1 cellular context compared by ENCODE assay signal in the genomic region with DNA sequence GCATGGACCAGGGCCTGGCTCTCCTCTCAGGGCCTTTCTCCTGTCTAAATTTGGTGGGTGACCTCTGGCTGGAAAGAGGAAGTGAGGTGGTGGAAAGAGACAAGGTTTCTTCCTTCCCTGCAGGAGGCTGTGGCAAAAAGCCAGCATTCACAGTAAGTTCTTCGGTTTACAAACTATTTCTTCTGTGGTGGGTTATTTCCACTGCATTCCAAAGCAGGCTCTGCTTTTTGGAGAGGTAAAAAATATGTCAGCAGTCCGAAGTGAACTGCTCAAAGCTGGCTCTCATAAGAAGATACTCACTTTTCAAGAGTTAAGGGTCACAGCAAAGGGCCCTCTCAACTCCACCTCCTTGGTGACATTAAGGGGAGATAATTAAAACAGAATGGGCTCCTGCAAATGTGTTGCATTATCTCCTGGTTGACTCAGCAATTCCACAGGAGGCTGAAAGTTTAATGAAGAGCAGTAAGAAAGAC.
TF ChIP-seq lines count a peak whose summit lies in the region.

No MANE protein-coding gene starts in this region.

TF ChIP-seq in GM23338, 12 proteins besides CTCF, POLR2A, EP300 and RAD21:
- TF ChIP-seq, protein P1, sequence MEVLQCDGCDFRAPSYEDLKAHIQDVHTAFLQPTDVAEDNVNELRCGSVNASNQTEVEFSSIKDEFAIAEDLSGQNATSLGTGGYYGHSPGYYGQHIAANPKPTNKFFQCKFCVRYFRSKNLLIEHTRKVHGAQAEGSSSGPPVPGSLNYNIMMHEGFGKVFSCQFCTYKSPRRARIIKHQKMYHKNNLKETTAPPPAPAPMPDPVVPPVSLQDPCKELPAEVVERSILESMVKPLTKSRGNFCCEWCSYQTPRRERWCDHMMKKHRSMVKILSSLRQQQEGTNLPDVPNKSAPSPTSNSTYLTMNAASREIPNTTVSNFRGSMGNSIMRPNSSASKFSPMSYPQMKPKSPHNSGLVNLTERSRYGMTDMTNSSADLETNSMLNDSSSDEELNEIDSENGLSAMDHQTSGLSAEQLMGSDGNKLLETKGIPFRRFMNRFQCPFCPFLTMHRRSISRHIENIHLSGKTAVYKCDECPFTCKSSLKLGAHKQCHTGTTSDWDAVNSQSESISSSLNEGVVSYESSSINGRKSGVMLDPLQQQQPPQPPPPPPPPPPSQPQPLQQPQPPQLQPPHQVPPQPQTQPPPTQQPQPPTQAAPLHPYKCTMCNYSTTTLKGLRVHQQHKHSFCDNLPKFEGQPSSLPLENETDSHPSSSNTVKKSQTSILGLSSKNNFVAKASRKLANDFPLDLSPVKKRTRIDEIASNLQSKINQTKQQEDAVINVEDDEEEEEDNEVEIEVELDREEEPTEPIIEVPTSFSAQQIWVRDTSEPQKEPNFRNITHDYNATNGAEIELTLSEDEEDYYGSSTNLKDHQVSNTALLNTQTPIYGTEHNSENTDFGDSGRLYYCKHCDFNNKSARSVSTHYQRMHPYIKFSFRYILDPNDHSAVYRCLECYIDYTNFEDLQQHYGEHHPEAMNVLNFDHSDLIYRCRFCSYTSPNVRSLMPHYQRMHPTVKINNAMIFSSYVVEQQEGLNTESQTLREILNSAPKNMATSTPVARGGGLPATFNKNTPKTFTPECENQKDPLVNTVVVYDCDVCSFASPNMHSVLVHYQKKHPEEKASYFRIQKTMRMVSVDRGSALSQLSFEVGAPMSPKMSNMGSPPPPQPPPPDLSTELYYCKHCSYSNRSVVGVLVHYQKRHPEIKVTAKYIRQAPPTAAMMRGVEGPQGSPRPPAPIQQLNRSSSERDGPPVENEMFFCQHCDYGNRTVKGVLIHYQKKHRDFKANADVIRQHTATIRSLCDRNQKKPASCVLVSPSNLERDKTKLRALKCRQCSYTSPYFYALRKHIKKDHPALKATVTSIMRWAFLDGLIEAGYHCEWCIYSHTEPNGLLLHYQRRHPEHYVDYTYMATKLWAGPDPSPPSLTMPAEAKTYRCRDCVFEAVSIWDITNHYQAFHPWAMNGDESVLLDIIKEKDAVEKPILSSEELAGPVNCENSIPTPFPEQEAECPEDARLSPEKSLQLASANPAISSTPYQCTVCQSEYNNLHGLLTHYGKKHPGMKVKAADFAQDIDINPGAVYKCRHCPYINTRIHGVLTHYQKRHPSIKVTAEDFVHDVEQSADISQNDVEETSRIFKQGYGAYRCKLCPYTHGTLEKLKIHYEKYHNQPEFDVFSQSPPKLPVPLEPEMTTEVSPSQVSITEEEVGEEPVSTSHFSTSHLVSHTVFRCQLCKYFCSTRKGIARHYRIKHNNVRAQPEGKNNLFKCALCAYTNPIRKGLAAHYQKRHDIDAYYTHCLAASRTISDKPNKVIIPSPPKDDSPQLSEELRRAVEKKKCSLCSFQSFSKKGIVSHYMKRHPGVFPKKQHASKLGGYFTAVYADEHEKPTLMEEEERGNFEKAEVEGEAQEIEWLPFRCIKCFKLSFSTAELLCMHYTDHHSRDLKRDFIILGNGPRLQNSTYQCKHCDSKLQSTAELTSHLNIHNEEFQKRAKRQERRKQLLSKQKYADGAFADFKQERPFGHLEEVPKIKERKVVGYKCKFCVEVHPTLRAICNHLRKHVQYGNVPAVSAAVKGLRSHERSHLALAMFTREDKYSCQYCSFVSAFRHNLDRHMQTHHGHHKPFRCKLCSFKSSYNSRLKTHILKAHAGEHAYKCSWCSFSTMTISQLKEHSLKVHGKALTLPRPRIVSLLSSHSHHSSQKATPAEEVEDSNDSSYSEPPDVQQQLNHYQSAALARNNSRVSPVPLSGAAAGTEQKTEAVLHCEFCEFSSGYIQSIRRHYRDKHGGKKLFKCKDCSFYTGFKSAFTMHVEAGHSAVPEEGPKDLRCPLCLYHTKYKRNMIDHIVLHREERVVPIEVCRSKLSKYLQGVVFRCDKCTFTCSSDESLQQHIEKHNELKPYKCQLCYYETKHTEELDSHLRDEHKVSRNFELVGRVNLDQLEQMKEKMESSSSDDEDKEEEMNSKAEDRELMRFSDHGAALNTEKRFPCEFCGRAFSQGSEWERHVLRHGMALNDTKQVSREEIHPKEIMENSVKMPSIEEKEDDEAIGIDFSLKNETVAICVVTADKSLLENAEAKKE (CRISPR knock-in tag; IDR thresholded peaks at IDR 0.05): no peak
- no peak for TF ChIP-seq ZNF114 (CRISPR knock-in tag; IDR thresholded peaks at IDR 0.05)
- no peak for TF ChIP-seq STAT1 (IDR thresholded peaks at IDR 0.05; ENCODE audit: unreplicated experiment)
